1 cellular context compared by ENCODE assay signal in genomic region chr6:152096863-152097496, GRCh38.
A peak's percentile ranks its signal among the peaks of the same experiment; 100 is the strongest.
TF ChIP-seq lines count a peak whose summit lies in the region.

No MANE protein-coding gene starts in this region.

TF ChIP-seq in IMR-90, 13 proteins besides CTCF, POLR2A, EP300 and RAD21:
- TF ChIP-seq MAZ (IDR thresholded peaks at IDR 0.05; ENCODE audit: borderline replicate concordance, low read depth, low read length) (no peak), FOS (IDR thresholded peaks at IDR 0.05; ENCODE audit: low read depth, low read length) (peak; percentile 90), CEBPB (IDR thresholded peaks at IDR 0.05; ENCODE audit: low read depth, low read length) (peak; percentile 96)
